1 cellular context compared by ENCODE assay signal in genomic region chr19:40570313-40571004, GRCh38.
TF ChIP-seq lines count a peak whose summit lies in the region.

No MANE protein-coding gene starts in this region.

TF ChIP-seq in HEK293, 187 proteins besides CTCF, POLR2A, EP300 and RAD21 (continued from another document and continues in another):
- TF ChIP-seq, protein P1, sequence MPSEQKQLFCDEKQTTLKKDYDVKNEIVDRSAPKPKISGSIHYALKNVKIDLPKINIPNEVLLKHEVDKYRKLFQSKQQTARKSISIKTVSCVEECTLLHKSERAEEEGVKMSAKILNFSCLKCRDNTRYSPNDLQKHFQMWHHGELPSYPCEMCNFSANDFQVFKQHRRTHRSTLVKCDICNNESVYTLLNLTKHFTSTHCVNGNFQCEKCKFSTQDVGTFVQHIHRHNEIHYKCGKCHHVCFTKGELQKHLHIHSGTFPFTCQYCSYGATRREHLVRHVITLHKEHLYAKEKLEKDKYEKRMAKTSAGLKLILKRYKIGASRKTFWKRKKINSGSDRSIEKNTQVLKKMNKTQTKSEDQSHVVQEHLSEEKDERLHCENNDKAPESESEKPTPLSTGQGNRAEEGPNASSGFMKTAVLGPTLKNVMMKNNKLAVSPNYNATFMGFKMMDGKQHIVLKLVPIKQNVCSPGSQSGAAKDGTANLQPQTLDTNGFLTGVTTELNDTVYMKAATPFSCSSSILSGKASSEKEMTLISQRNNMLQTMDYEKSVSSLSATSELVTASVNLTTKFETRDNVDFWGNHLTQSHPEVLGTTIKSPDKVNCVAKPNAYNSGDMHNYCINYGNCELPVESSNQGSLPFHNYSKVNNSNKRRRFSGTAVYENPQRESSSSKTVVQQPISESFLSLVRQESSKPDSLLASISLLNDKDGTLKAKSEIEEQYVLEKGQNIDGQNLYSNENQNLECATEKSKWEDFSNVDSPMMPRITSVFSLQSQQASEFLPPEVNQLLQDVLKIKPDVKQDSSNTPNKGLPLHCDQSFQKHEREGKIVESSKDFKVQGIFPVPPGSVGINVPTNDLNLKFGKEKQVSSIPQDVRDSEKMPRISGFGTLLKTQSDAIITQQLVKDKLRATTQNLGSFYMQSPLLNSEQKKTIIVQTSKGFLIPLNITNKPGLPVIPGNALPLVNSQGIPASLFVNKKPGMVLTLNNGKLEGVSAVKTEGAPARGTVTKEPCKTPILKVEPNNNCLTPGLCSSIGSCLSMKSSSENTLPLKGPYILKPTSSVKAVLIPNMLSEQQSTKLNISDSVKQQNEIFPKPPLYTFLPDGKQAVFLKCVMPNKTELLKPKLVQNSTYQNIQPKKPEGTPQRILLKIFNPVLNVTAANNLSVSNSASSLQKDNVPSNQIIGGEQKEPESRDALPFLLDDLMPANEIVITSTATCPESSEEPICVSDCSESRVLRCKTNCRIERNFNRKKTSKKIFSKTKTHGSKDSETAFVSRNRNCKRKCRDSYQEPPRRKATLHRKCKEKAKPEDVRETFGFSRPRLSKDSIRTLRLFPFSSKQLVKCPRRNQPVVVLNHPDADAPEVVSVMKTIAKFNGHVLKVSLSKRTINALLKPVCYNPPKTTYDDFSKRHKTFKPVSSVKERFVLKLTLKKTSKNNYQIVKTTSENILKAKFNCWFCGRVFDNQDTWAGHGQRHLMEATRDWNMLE (tag by site-specific recombination; conservative IDR thresholded peaks at IDR 0.05; ENCODE audit: low read depth): no peak
- TF ChIP-seq ZNF112 (tag by site-specific recombination; IDR thresholded peaks at IDR 0.05) (no peak), ZNF239 (tag by site-specific recombination; IDR thresholded peaks at IDR 0.05) (no peak), SCRT2 (tag by site-specific recombination; IDR thresholded peaks at IDR 0.05) (peak; percentile 99), ZSCAN23 (tag by site-specific recombination; IDR thresholded peaks at IDR 0.05) (no peak), ZNF548 (tag by site-specific recombination; IDR thresholded peaks at IDR 0.05) (no peak), ZNF248 (tag by site-specific recombination; IDR thresholded peaks at IDR 0.05) (no peak), ZNF433 (tag by site-specific recombination; IDR thresholded peaks at IDR 0.05; ENCODE audit: low read depth) (no peak), ZNF174 (tag by site-specific recombination; IDR thresholded peaks at IDR 0.05) (no peak), ZNF621 (tag by site-specific recombination; IDR thresholded peaks at IDR 0.05) (no peak), ZBTB44 (tag by site-specific recombination; IDR thresholded peaks at IDR 0.05) (peak; percentile 32; the same call in 1 of the 2 replicates), ELK4 (IDR thresholded peaks at IDR 0.05; ENCODE audit: borderline replicate concordance, low read depth, low read length) (no peak), ZNF121 (tag by site-specific recombination; IDR thresholded peaks at IDR 0.05) (no peak), ZNF558 (tag by site-specific recombination; IDR thresholded peaks at IDR 0.05) (no peak), IKZF3 (tag by site-specific recombination; IDR thresholded peaks at IDR 0.05) (no peak), ZNF350 (tag by site-specific recombination; IDR thresholded peaks at IDR 0.05) (no peak), ZNF843 (tag by site-specific recombination; IDR thresholded peaks at IDR 0.05) (no peak), ZNF148 (tag by site-specific recombination; IDR thresholded peaks at IDR 0.05; ENCODE audit: borderline replicate concordance) (no peak), ZNF580 (tag by site-specific recombination; IDR thresholded peaks at IDR 0.05) (no peak), ZNF23 (tag by site-specific recombination; IDR thresholded peaks at IDR 0.05; ENCODE audit: borderline replicate concordance) (no peak), ZNF626 (tag by site-specific recombination; IDR thresholded peaks at IDR 0.05) (no peak), PATZ1 (tag by site-specific recombination; IDR thresholded peaks at IDR 0.05) (peak; percentile 99), ZNF677 (tag by site-specific recombination; IDR thresholded peaks at IDR 0.05) (peak; percentile 67; the same call in 1 of the 2 replicates), BCL11B (tag by site-specific recombination; IDR thresholded peaks at IDR 0.05; ENCODE audit: low read depth) (no peak), ZNF664 (tag by site-specific recombination; IDR thresholded peaks at IDR 0.05) (no peak), ZFP37 (tag by site-specific recombination; IDR thresholded peaks at IDR 0.05) (no peak; the same call in 1 of the 2 replicates), ZNF660 (tag by site-specific recombination; IDR thresholded peaks at IDR 0.05) (peak; percentile 10; the same call in 1 of the 2 replicates), ZNF701 (tag by site-specific recombination; IDR thresholded peaks at IDR 0.05) (no peak), ZNF768 (tag by site-specific recombination; IDR thresholded peaks at IDR 0.05) (no peak), HOXA7 (CRISPR knock-in tag; IDR thresholded peaks at IDR 0.05; ENCODE audit: borderline replicate concordance) (no peak), ZNF311 (tag by site-specific recombination; IDR thresholded peaks at IDR 0.05; ENCODE audit: borderline replicate concordance) (no peak), ZNF791 (tag by site-specific recombination; IDR thresholded peaks at IDR 0.05) (no peak), SP3 (tag by site-specific recombination; IDR thresholded peaks at IDR 0.05) (peak; percentile 99), ZNF24 (tag by site-specific recombination; IDR thresholded peaks at IDR 0.05) (0 out of 2 replicates have a peak, but pooled peaks have one; percentile 7), ZNF624 (tag by site-specific recombination; IDR thresholded peaks at IDR 0.05) (no peak)
- TF ChIP-seq, protein P2, sequence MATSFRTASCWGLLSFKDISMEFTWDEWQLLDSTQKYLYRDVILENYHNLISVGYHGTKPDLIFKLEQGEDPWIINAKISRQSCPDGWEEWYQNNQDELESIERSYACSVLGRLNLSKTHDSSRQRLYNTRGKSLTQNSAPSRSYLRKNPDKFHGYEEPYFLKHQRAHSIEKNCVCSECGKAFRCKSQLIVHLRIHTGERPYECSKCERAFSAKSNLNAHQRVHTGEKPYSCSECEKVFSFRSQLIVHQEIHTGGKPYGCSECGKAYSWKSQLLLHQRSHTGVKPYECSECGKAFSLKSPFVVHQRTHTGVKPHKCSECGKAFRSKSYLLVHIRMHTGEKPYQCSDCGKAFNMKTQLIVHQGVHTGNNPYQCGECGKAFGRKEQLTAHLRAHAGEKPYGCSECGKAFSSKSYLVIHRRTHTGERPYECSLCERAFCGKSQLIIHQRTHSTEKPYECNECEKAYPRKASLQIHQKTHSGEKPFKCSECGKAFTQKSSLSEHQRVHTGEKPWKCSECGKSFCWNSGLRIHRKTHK (tag by site-specific recombination; IDR thresholded peaks at IDR 0.05): no peak
- TF ChIP-seq, protein P3, sequence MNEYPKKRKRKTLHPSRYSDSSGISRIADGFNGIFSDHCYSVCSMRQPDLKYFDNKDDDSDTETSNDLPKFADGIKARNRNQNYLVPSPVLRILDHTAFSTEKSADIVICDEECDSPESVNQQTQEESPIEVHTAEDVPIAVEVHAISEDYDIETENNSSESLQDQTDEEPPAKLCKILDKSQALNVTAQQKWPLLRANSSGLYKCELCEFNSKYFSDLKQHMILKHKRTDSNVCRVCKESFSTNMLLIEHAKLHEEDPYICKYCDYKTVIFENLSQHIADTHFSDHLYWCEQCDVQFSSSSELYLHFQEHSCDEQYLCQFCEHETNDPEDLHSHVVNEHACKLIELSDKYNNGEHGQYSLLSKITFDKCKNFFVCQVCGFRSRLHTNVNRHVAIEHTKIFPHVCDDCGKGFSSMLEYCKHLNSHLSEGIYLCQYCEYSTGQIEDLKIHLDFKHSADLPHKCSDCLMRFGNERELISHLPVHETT (tag by site-specific recombination; IDR thresholded peaks at IDR 0.05): no peak; the same call in 1 of the 2 replicates
- TF ChIP-seq, protein P4, sequence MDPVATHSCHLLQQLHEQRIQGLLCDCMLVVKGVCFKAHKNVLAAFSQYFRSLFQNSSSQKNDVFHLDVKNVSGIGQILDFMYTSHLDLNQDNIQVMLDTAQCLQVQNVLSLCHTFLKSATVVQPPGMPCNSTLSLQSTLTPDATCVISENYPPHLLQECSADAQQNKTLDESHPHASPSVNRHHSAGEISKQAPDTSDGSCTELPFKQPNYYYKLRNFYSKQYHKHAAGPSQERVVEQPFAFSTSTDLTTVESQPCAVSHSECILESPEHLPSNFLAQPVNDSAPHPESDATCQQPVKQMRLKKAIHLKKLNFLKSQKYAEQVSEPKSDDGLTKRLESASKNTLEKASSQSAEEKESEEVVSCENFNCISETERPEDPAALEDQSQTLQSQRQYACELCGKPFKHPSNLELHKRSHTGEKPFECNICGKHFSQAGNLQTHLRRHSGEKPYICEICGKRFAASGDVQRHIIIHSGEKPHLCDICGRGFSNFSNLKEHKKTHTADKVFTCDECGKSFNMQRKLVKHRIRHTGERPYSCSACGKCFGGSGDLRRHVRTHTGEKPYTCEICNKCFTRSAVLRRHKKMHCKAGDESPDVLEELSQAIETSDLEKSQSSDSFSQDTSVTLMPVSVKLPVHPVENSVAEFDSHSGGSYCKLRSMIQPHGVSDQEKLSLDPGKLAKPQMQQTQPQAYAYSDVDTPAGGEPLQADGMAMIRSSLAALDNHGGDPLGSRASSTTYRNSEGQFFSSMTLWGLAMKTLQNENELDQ (tag by site-specific recombination; IDR thresholded peaks at IDR 0.05; ENCODE audit: low read depth): no peak
- TF ChIP-seq, protein P5, sequence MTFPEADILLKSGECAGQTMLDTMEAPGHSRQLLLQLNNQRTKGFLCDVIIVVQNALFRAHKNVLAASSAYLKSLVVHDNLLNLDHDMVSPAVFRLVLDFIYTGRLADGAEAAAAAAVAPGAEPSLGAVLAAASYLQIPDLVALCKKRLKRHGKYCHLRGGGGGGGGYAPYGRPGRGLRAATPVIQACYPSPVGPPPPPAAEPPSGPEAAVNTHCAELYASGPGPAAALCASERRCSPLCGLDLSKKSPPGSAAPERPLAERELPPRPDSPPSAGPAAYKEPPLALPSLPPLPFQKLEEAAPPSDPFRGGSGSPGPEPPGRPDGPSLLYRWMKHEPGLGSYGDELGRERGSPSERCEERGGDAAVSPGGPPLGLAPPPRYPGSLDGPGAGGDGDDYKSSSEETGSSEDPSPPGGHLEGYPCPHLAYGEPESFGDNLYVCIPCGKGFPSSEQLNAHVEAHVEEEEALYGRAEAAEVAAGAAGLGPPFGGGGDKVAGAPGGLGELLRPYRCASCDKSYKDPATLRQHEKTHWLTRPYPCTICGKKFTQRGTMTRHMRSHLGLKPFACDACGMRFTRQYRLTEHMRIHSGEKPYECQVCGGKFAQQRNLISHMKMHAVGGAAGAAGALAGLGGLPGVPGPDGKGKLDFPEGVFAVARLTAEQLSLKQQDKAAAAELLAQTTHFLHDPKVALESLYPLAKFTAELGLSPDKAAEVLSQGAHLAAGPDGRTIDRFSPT (tag by site-specific recombination; IDR thresholded peaks at IDR 0.05): no peak
